Comparison of ENCODE assay signal across 1 cellular context in the genomic region with DNA sequence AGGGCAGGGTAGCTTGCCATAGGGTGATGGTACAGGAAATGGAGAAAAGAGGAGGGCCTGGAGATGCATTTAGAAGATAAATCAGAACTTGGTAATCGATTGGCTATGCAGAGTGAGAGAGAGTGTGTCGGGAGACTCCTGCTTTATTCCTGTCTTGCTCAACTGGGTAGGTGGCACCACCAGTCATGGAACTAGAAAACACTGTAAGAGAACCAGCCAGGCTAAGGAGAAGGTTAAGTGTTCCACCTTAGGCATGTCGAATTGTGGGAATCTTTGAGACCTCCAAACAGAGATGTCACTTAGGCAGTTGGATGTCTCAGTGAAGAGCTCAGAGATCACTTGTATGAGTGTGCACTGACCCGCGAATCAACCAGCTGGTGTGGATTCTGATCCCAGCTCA.
TF ChIP-seq lines count a peak whose summit lies in the region.

No MANE protein-coding gene starts in this region.

TF ChIP-seq in GM23338, 12 proteins besides CTCF, POLR2A, EP300 and RAD21 (continued from another document):
- TF ChIP-seq, protein P1, sequence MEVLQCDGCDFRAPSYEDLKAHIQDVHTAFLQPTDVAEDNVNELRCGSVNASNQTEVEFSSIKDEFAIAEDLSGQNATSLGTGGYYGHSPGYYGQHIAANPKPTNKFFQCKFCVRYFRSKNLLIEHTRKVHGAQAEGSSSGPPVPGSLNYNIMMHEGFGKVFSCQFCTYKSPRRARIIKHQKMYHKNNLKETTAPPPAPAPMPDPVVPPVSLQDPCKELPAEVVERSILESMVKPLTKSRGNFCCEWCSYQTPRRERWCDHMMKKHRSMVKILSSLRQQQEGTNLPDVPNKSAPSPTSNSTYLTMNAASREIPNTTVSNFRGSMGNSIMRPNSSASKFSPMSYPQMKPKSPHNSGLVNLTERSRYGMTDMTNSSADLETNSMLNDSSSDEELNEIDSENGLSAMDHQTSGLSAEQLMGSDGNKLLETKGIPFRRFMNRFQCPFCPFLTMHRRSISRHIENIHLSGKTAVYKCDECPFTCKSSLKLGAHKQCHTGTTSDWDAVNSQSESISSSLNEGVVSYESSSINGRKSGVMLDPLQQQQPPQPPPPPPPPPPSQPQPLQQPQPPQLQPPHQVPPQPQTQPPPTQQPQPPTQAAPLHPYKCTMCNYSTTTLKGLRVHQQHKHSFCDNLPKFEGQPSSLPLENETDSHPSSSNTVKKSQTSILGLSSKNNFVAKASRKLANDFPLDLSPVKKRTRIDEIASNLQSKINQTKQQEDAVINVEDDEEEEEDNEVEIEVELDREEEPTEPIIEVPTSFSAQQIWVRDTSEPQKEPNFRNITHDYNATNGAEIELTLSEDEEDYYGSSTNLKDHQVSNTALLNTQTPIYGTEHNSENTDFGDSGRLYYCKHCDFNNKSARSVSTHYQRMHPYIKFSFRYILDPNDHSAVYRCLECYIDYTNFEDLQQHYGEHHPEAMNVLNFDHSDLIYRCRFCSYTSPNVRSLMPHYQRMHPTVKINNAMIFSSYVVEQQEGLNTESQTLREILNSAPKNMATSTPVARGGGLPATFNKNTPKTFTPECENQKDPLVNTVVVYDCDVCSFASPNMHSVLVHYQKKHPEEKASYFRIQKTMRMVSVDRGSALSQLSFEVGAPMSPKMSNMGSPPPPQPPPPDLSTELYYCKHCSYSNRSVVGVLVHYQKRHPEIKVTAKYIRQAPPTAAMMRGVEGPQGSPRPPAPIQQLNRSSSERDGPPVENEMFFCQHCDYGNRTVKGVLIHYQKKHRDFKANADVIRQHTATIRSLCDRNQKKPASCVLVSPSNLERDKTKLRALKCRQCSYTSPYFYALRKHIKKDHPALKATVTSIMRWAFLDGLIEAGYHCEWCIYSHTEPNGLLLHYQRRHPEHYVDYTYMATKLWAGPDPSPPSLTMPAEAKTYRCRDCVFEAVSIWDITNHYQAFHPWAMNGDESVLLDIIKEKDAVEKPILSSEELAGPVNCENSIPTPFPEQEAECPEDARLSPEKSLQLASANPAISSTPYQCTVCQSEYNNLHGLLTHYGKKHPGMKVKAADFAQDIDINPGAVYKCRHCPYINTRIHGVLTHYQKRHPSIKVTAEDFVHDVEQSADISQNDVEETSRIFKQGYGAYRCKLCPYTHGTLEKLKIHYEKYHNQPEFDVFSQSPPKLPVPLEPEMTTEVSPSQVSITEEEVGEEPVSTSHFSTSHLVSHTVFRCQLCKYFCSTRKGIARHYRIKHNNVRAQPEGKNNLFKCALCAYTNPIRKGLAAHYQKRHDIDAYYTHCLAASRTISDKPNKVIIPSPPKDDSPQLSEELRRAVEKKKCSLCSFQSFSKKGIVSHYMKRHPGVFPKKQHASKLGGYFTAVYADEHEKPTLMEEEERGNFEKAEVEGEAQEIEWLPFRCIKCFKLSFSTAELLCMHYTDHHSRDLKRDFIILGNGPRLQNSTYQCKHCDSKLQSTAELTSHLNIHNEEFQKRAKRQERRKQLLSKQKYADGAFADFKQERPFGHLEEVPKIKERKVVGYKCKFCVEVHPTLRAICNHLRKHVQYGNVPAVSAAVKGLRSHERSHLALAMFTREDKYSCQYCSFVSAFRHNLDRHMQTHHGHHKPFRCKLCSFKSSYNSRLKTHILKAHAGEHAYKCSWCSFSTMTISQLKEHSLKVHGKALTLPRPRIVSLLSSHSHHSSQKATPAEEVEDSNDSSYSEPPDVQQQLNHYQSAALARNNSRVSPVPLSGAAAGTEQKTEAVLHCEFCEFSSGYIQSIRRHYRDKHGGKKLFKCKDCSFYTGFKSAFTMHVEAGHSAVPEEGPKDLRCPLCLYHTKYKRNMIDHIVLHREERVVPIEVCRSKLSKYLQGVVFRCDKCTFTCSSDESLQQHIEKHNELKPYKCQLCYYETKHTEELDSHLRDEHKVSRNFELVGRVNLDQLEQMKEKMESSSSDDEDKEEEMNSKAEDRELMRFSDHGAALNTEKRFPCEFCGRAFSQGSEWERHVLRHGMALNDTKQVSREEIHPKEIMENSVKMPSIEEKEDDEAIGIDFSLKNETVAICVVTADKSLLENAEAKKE (CRISPR knock-in tag; IDR thresholded peaks at IDR 0.05): no peak
- TF ChIP-seq ETS1 (IDR thresholded peaks at IDR 0.05) (no peak), EZH2phosphoT487 (IDR thresholded peaks at IDR 0.05; ENCODE audit: unreplicated experiment) (no peak), NANOG (IDR thresholded peaks at IDR 0.05; ENCODE audit: borderline replicate concordance) (no peak), EZH2 (IDR thresholded peaks at IDR 0.05; ENCODE audit: low read depth, unreplicated experiment) (no peak), POLR2AphosphoS5 (IDR thresholded peaks at IDR 0.05; ENCODE audit: low read depth) (no peak), CREB1 (CRISPR knock-in tag; IDR thresholded peaks at IDR 0.05; ENCODE audit: low read depth) (no peak), ZNF114 (CRISPR knock-in tag; IDR thresholded peaks at IDR 0.05) (no peak)
